2 cellular contexts compared by ENCODE assay signal in the genomic region with DNA sequence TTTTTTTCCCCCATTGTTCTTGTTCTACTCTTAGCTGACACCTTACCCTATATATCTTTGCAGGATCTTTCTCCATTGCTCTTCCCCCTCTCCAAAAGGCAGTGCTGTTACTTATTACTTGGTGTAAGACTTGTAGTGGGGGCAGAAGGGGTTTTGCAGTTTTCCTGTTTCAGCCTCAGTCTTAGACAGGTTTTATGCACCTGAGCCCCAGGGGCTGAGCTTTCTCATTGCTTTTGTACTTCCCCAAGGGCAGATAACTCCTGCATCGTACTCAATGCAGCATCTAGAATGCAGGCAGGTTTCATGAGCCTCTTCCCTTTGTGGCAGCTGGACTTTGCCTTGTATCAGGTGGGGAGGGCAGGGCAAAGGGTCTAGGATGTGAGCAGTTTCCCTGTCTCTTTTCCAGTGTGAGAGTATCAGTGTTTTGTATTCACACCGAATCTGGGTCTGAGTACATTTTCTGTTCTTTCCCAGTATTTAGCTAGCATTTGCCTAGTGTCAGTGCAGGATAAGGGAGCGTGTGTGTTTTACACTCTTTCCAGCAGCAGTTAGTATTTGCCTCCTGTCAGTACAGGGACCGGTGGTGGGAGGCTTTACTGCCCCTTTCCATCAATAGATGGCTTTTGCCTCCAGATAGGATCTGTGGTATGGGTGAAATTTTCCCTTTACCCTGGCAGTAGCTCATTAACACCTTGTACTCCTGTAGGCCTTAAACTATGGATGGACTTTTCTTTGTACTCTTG.
TF ChIP-seq lines count a peak whose summit lies in the region.

No MANE protein-coding gene starts in this region.

TF ChIP-seq in H1, 55 proteins besides CTCF, POLR2A, EP300 and RAD21:
- TF ChIP-seq TCF12 (IDR thresholded peaks at IDR 0.05; ENCODE audit: low read depth, low read length) (no peak), PHF8 (conservative IDR thresholded peaks at IDR 0.05; ENCODE audit: low read depth, low read length) (no peak), TBP (IDR thresholded peaks at IDR 0.05; ENCODE audit: low read depth, low read length) (no peak), SRF (IDR thresholded peaks at IDR 0.05; ENCODE audit: low read depth, low read length) (no peak), ATF2 (IDR thresholded peaks at IDR 0.05; ENCODE audit: low read length) (no peak), KDM4A (IDR thresholded peaks at IDR 0.05; ENCODE audit: low read depth, low read length, severe bottlenecking) (no peak), NRF1 (IDR thresholded peaks at IDR 0.05; ENCODE audit: low read depth, low read length) (no peak), SP1 (IDR thresholded peaks at IDR 0.05; ENCODE audit: low read depth, low read length) (no peak)
- TF ChIP-seq, protein P1, sequence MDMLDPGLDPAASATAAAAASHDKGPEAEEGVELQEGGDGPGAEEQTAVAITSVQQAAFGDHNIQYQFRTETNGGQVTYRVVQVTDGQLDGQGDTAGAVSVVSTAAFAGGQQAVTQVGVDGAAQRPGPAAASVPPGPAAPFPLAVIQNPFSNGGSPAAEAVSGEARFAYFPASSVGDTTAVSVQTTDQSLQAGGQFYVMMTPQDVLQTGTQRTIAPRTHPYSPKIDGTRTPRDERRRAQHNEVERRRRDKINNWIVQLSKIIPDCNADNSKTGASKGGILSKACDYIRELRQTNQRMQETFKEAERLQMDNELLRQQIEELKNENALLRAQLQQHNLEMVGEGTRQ (IDR thresholded peaks at IDR 0.05; ENCODE audit: low read length), result no peak

TF ChIP-seq in GM12891, 5 proteins besides CTCF, POLR2A, EP300 and RAD21:
- TF ChIP-seq TAF1 (IDR thresholded peaks at IDR 0.05; ENCODE audit: low read depth, low read length) (no peak), SPI1 (IDR thresholded peaks at IDR 0.05; ENCODE audit: low read depth, low read length) (no peak), POLR2AphosphoS5 (IDR thresholded peaks at IDR 0.05; ENCODE audit: low read depth, low read length) (no peak), PAX5 (IDR thresholded peaks at IDR 0.05; ENCODE audit: insufficient read depth, low read length, severe bottlenecking) (no peak), POU2F2 (IDR thresholded peaks at IDR 0.05; ENCODE audit: low read depth, low read length) (no peak)
